Comparison of ENCODE assay signal across 1 cellular context in genomic region chr13:100138859-100139491, GRCh38.
TF ChIP-seq lines count a peak whose summit lies in the region.

No MANE protein-coding gene starts in this region.

TF ChIP-seq in HEK293, 187 proteins besides CTCF, POLR2A, EP300 and RAD21 (continued from another document):
- no peak for TF ChIP-seq ZNF394 (tag by site-specific recombination; IDR thresholded peaks at IDR 0.05; ENCODE audit: borderline replicate concordance)
- TF ChIP-seq ZNF837 (tag by site-specific recombination; IDR thresholded peaks at IDR 0.05) = no peak
